Comparison of ENCODE assay signal across 12 cellular contexts in the genomic region with DNA sequence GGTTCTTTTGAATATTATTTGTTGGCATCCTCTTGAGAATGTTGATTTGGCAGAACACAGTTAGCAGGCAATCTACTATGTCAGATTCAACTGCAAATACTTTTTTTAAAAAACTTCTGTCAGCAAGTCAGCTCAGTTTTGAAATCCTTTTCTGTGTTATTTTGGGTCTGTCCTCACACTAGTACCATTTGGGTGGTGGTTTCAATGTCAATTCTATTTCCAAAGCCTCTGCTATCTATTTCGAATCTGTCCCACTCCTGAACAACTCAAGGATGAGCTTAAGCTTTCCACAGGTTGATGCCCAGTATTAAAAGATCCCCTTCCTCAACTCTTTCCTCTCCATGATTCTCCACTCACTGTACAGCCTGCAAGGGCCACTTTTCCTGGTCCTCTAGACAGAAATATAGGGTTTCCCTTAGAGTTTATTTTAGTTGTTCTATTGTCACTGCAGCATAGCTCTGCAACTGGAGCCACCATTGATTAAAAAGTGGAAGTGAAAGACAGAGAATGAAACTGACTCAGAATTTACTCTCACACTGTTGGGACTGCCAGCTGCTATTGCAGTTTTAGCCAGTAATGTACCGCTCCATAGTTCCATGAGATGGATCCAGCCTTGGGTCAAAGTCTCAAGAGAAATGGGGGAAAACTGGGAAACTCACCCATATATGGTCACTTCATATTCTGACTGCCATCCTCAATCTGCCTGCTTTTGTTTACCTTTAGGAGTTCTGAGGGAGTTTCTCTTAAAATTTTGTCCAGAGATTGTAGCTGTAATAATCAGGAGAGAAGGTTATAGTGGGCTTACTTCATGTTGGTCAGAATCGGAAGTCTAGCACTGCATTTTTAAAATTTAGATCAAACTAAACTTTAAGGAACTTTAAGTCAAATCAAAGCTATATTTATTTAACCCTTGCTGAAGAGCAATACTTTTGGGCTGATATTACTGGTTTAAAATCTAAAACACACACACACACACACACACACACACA.
DNase-seq lines count a peak whose midpoint lies in the region; ATAC-seq and TF ChIP-seq lines count a peak whose summit lies in the region.
"Had no signal": no experiment of that assay in that cellular context is flagged by ENCODE, and none has a peak within 500 bp of the region (broad histone marks: within the 10 kb centered on the region; RNA-seq: fewer than 3 reads in every experiment).

No MANE protein-coding gene starts in this region.

- peak; percentile 49 for DNase-seq in NOMO-1 treated with DMSO at 0.1 percent for 48 hours (lab: John Stamatoyannopoulos, UW; ENCODE audit: unreplicated experiment)
- DNase-seq in stimulated activated naive CD4-positive, alpha-beta T cell (lab: John Stamatoyannopoulos, UW), result no peak
- DNase-seq in dedifferentiated amniotic fluid mesenchymal stem cell (ENCODE audit: extremely low spot score), result no peak
- DNase-seq in NCI-H1436 (lab: John Stamatoyannopoulos, UW), result no peak
- no peak for DNase-seq in NCI-H526 treated with DMSO at 0.1 percent for 48 hours (lab: John Stamatoyannopoulos, UW)
- DNase-seq: effector CD4-positive, alpha-beta T cell; stimulated activated CD4-positive, alpha-beta T cell treated with anti-CD3 and anti-CD28 coated beads, Interleukin-1b, Interleukin-23, amount 100 ng/mL, for 48 hours; transverse colon had no signal

- ATAC-seq in GM18505 (IDR thresholded peaks at IDR 0.05; ENCODE audit: unreplicated experiment) (peak; percentile 100), GM19468 (IDR thresholded peaks at IDR 0.05; ENCODE audit: extremely low read depth, unreplicated experiment) (peak; percentile 99), HG03025 (IDR thresholded peaks at IDR 0.05; ENCODE audit: low FRiP score, unreplicated experiment) (peak; percentile 100)
- ATAC-seq: WTC11 had no signal

- TF ChIP-seq POLR2A in GM18505 (IDR thresholded peaks at IDR 0.05; ENCODE audit: borderline replicate concordance, extremely low read depth, insufficient read depth, insufficient read length), result no peak
